ENCODE assay signal across 17 cellular contexts in the genomic region with DNA sequence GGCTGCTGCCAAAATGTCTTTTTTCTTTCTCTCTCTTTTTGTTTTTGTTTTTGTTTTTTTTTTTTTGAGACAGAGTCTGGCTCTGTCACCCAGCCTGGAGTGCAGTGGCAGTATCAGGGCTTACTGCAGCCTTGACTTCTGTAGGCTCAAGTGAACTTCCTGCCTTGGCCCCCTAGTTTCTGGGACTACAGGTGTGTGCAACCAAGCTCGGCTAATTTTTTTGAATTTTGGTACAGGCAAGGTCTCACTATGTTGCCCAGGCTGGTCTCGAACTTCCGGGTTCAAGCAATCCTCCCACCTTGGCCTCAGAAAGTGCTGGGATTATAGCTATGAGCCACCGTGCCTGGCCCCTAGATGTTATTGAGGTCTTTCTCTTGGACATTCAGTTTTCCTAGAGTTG.
DNase-seq lines count a peak whose midpoint lies in the region; ATAC-seq, FAIRE-seq and TF ChIP-seq lines count a peak whose summit lies in the region.
"Had no signal": no experiment of that assay in that cellular context is flagged by ENCODE, and none has a peak within 500 bp of the region (broad histone marks: within the 10 kb centered on the region; RNA-seq: fewer than 3 reads in every experiment).

No MANE protein-coding gene starts in this region.

- ATAC-seq in GM18867 (IDR thresholded peaks at IDR 0.05; ENCODE audit: unreplicated experiment) (peak; percentile 18), GM21515 (IDR thresholded peaks at IDR 0.05; ENCODE audit: unreplicated experiment) (peak; percentile 22), HG03097 (IDR thresholded peaks at IDR 0.05; ENCODE audit: low FRiP score, unreplicated experiment) (peak; percentile 26), memory B cell (ENCODE audit: low read depth) (no peak), HG02610 (IDR thresholded peaks at IDR 0.05; ENCODE audit: unreplicated experiment) (no peak), GM18505 (IDR thresholded peaks at IDR 0.05; ENCODE audit: unreplicated experiment) (no peak)
- ATAC-seq: naive thymus-derived CD8-positive, alpha-beta T cell; Panc1 had no signal

- H3K4me3 Mint-ChIP-seq in memory B cell = no peak overlapping the region
- H3K4me3 Mint-ChIP-seq: naive thymus-derived CD8-positive, alpha-beta T cell; T-helper 2 cell treated with Interferon-gamma antibody and Interleukin-4, amounts not matched to agents 5 μg/mL and 100 μg/mL, for 36 hours had no signal

- no peaks in the 10 kb centered on the region for H3K27me3 Mint-ChIP-seq in memory B cell

- no peak for FAIRE-seq in urothelium cell line (lab: Jason Lieb, UNC)

- TF ChIP-seq POLR2A in GM18505 (IDR thresholded peaks at IDR 0.05; ENCODE audit: borderline replicate concordance, extremely low read depth, insufficient read depth, insufficient read length) = no peak

- H3K36me3 Mint-ChIP-seq in memory B cell = no peaks in the 10 kb centered on the region

- peaks cover 17% of the 10 kb centered on the region for H3K4me1 Mint-ChIP-seq in memory B cell

- DNase-seq in memory B cell (ENCODE audit: low spot score in 2 of 2) (no peak), NCI-H2196 treated with DMSO at 0.1 percent for 48 hours (lab: John Stamatoyannopoulos, UW; ENCODE audit: unreplicated experiment) (no peak), urothelium cell line (ENCODE audit: low spot score) (no peak)
- DNase-seq: dermis blood vessel endothelial cell; islet precursor cell; Kasumi-1; naive thymus-derived CD8-positive, alpha-beta T cell; NCI-H1417; stimulated activated CD4-positive, alpha-beta T cell treated with anti-CD3 and anti-CD28 coated beads, Interleukin-4, amount 100 ng/mL, for 4 hours; substantia nigra had no signal

- no peaks in the 10 kb centered on the region for H3K9me3 Mint-ChIP-seq in memory B cell
- H3K9me3 Mint-ChIP-seq: T-helper 2 cell treated with Interferon-gamma antibody and Interleukin-4, amounts not matched to agents 5 μg/mL and 100 μg/mL, for 36 hours had no signal

- peak overlapping the region; percentile 14 for H3K27ac Mint-ChIP-seq in memory B cell
- H3K27ac Mint-ChIP-seq: naive thymus-derived CD8-positive, alpha-beta T cell; T-helper 2 cell treated with Interferon-gamma antibody and Interleukin-4, amounts not matched to agents 5 μg/mL and 100 μg/mL, for 36 hours had no signal

Comparison
In these comparisons a context has a peak if more than half of its experiments do, and no peak if none do; other contexts are left out.
1. ATAC-seq: peak in GM18867 (single experiment), GM21515 (single experiment) and HG03097 (single experiment); none in memory B cell (single experiment), HG02610 (single experiment) and GM18505 (single experiment).